Comparison of ENCODE assay signal across 8 cellular contexts in the genomic region with DNA sequence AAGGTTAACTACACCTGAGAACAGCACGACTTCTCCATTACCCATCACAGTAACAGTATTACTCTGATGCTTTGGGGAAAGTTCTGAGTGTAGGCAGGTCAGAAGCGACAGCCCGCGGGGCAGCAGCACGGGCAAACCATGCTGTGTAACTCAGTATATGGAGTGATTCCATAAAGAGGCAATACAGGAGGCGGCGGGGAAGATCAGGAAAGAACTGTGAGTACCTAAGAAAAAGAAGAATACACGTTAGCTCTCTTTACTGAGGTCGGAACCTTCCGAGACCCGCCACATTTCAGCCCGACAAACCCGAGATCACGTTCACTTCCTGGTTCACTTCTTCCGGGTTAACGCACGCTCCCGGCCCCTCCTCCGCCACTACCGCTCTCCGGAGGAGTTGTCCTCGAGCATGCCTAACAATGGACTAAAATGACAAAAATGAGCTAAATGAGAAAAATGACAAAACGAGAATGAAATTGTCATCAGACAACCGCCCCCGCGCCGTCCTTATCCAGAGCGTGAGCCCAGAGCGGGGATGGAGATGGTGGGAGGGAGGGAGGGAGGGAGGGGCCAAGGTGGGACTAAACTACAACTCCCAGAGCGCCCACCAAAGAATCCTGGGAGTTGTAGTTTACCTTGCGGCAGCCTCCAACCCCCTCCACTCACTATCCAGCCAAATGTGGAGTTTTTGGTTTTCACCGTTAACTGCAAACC. TPM values are rescaled to one million over a fixed set of nuclear protein-coding genes. Genes with fewer than 3 reads are reported as not detected.
A peak's percentile ranks its signal among the peaks of the same experiment; 100 is the strongest.
DNase-seq lines count a peak whose midpoint lies in the region; ATAC-seq, FAIRE-seq and TF ChIP-seq lines count a peak whose summit lies in the region.

Gene MTRF1 (minus strand): TSS at position 316 of the 711 bp plus-strand sequence. CDS start 2,669 bp downstream, outside the sequence.

- TF ChIP-seq EP300 in HepG2 (IDR thresholded peaks at IDR 0.05; ENCODE audit: low read depth in 2 of 2, low read length in 2 of 2) (no peak), HepG2 (CRISPR knock-in tag; IDR thresholded peaks at IDR 0.05; ENCODE audit: borderline replicate concordance) (no peak)

- H3K36me3 Mint-ChIP-seq in activated CD4-positive, alpha-beta T cell treated with anti-CD3 and anti-CD28 coated beads, Interleukin-2, amount 10 ng/mL, durations not matched to agents 7 days and 5 days (ENCODE audit: low read depth), result peaks cover 33% of the 10 kb centered on the region

- peak within 1 kb of the TSS; percentile 93 for H3K4me3 Mint-ChIP-seq in activated CD4-positive, alpha-beta T cell treated with anti-CD3 and anti-CD28 coated beads, Interleukin-2, amount 10 ng/mL, durations not matched to agents 7 days and 5 days

- H3K27ac ChIP-seq in BLaER1 (peak within 1 kb of the TSS; percentile 71), HepG2 (ENCODE audit: extremely low read length, insufficient read depth, low read length) (peak within 1 kb of the TSS; percentile 80)

- BruUV-seq in HepG2 (replicated peaks; lab: Mats Ljungman, UMichigan), result no TSS peak

- in situ Hi-C loops in HepG2 (cut with HindIII; ENCODE audit: extremely low pct_ligation_motif_present, low pct_unique_long_range_greater_than_20kb), result no loop called here

- peak within 1 kb of the TSS; percentile 88 for H3K4me2 ChIP-seq in BLaER1
- H3K4me2 ChIP-seq in HepG2 (ENCODE audit: low read depth, low read length), result peak within 1 kb of the TSS; percentile 79

- H3K27me3 ChIP-seq in BLaER1 (no peaks in the 10 kb centered on the region), HepG2 (ENCODE audit: control insufficient read depth in 1 of 2, insufficient read depth in 2 of 2, low read length in 2 of 2) (no peaks in the 10 kb centered on the region; a peak in 1 of 5 replicates)

- POLR2A ChIA-PET in activated CD4-positive, alpha-beta T cell treated with anti-CD3 and anti-CD28 coated beads, Interleukin-2, amount 10 ng/mL, durations not matched to agents 7 days and 5 days (lab: Charles Lee), result interaction anchor here (0.6 kb wide), 1 partner anchor 1009 kb away, joined by 3 read pairs; no protein-coding TSS in a partner anchor
- POLR2A ChIA-PET in HepG2 (lab: Yijun Ruan, JAX), result no interaction called here

- H4K20me1 ChIP-seq in BLaER1, result no peaks in the 10 kb centered on the region
- H4K20me1 ChIP-seq in HepG2 (ENCODE audit: insufficient read depth, low read length), result no peaks in the 10 kb centered on the region

- H2AFZ ChIP-seq in HepG2 (ENCODE audit: low read length), result peak within 1 kb of the TSS; percentile 80

- H3K9me3 Mint-ChIP-seq in activated CD4-positive, alpha-beta T cell treated with anti-CD3 and anti-CD28 coated beads, Interleukin-2, amount 10 ng/mL, durations not matched to agents 7 days and 5 days, result peaks cover 10% of the 10 kb centered on the region

- ATAC-seq in GM19324 (IDR thresholded peaks at IDR 0.05; ENCODE audit: low FRiP score, unreplicated experiment) (peak; percentile 99), HG03460 (IDR thresholded peaks at IDR 0.05; ENCODE audit: unreplicated experiment) (peak; percentile 91), HepG2 (peak; percentile 93)

- H3K79me2 ChIP-seq in HepG2 (ENCODE audit: insufficient read depth, low read length), result peaks cover 13% of the 10 kb centered on the region

- DNase-seq in NCI-H524 treated with DMSO at 0.1 percent for 48 hours (lab: John Stamatoyannopoulos, UW) (peak; percentile 28), dedifferentiated amniotic fluid mesenchymal stem cell (ENCODE audit: extremely low spot score) (peak; percentile 68), HepG2 (ENCODE audit: low spot score) (peak; percentile 69)
- DNase-seq in activated CD4-positive, alpha-beta T cell treated with anti-CD3 and anti-CD28 coated beads, Interleukin-2, amount 10 ng/mL, durations not matched to agents 7 days and 5 days, result peak; percentile 86
- DNase-seq in stimulated activated CD4-positive, alpha-beta T cell treated with anti-CD3 and anti-CD28 coated beads, Interleukin-4, amount 100 ng/mL, for 1 hour, result peak; percentile 78

- H3K4me3 ChIP-seq in BLaER1, result peak within 1 kb of the TSS; percentile 71
- peak within 1 kb of the TSS; percentile 66 to 88 (median 84) for H3K4me3 ChIP-seq in HepG2 (replicated peaks in 1 of 3; ENCODE audit: insufficient read depth in 1 of 3, low read depth in 2 of 3, low read length in 3 of 3)

- 0 out of 2 replicates have a peak, but pooled peaks have one; percentile 12 for TF ChIP-seq RAD21 in HepG2 (CRISPR knock-in tag; IDR thresholded peaks at IDR 0.05)

- H3K9ac ChIP-seq in BLaER1 (peak within 1 kb of the TSS; percentile 82), HepG2 (ENCODE audit: insufficient read depth, low read depth, low read length) (peak within 1 kb of the TSS; percentile 87)

- H3K4me1 ChIP-seq in BLaER1 (peaks cover 10% of the 10 kb centered on the region), HepG2 (ENCODE audit: insufficient read depth, low read length) (peaks cover 39% of the 10 kb centered on the region)

- intact Hi-C loops in HepG2 (cut with micrococcal nuclease; ENCODE audit: unreplicated experiment), result loop anchor here (1.0 kb wide), 1 partner anchor 49 kb away; no protein-coding TSS in a partner anchor

- H3K4me1 Mint-ChIP-seq in activated CD4-positive, alpha-beta T cell treated with anti-CD3 and anti-CD28 coated beads, Interleukin-2, amount 10 ng/mL, durations not matched to agents 7 days and 5 days, result peaks cover 21% of the 10 kb centered on the region

- peak; percentile 53 to 64; a peak in 3 of 4 replicates for TF ChIP-seq POLR2A in HepG2 (IDR thresholded peaks at IDR 0.05; ENCODE audit: insufficient read depth in 1 of 2, low read depth in 2 of 2, low read length in 2 of 2)

- no peak for FAIRE-seq in HepG2 (lab: Jason Lieb, UNC)

- no peak for TF ChIP-seq CTCF in HepG2 (CRISPR knock-in tag; IDR thresholded peaks at IDR 0.05)

- H3K9me3 ChIP-seq in BLaER1, result peaks cover 45% of the 10 kb centered on the region
- peaks cover 15% of the 10 kb centered on the region for H3K9me3 ChIP-seq in HepG2 (ENCODE audit: low read length)

- under 1% methylated on average over 32 of the region's 32 CpGs for WGBS in HepG2 (ENCODE audit: low lambda C conversion rate)

- peaks cover 23% of the 10 kb centered on the region for H3K36me3 ChIP-seq in BLaER1
- H3K36me3 ChIP-seq in HepG2 (replicated peaks in 1 of 2; ENCODE audit: control insufficient read depth in 1 of 2, insufficient read depth in 2 of 2, low read length in 2 of 2), result peaks cover 1 to 6% of the 10 kb centered on the region in 2 experiments; a peak in 1 of 5 replicates

- CTCF ChIA-PET in activated CD4-positive, alpha-beta T cell treated with anti-CD3 and anti-CD28 coated beads, Interleukin-2, amount 10 ng/mL, durations not matched to agents 7 days and 5 days (lab: Charles Lee), result interaction anchor here (2.0 kb wide), 1 partner anchor 10 kb away, joined by 13 read pairs; no protein-coding TSS in a partner anchor
- CTCF ChIA-PET in HepG2 (lab: Yijun Ruan, JAX; ENCODE audit: low intra/inter-chr PET ratio, low total read pairs), result no interaction called here

- peak within 1 kb of the TSS; percentile 97 for H3K27ac Mint-ChIP-seq in activated CD4-positive, alpha-beta T cell treated with anti-CD3 and anti-CD28 coated beads, Interleukin-2, amount 10 ng/mL, durations not matched to agents 7 days and 5 days

- no peaks in the 10 kb centered on the region for H3K27me3 Mint-ChIP-seq in activated CD4-positive, alpha-beta T cell treated with anti-CD3 and anti-CD28 coated beads, Interleukin-2, amount 10 ng/mL, durations not matched to agents 7 days and 5 days

TF ChIP-seq in HepG2, 621 proteins besides CTCF, POLR2A, EP300 and RAD21 (continues in another document):
- no peak for TF ChIP-seq ZNF777 (CRISPR knock-in tag; IDR thresholded peaks at IDR 0.05)
- TF ChIP-seq ELF3 (CRISPR knock-in tag; IDR thresholded peaks at IDR 0.05), result peak; percentile 78
- TF ChIP-seq GATAD1 (CRISPR knock-in tag; IDR thresholded peaks at IDR 0.05), result peak; percentile 93
- no peak for TF ChIP-seq ZNF563 (CRISPR knock-in tag; IDR thresholded peaks at IDR 0.05)
- no peak for TF ChIP-seq NFYB (CRISPR knock-in tag; IDR thresholded peaks at IDR 0.05)
- peak; percentile 71 for TF ChIP-seq ZGPAT (CRISPR knock-in tag; IDR thresholded peaks at IDR 0.05)

RNA-seq across cellular contexts. Expression of gene MTRF1, which starts in this region (rescaled TPM):
- 10 to 100 TPM; 22.0 to 23.0 TPM for total RNA-seq in activated CD4-positive, alpha-beta T cell treated with anti-CD3 and anti-CD28 coated beads, Interleukin-2, amount 10 ng/mL, durations not matched to agents 7 days and 5 days
- total RNA-seq in HepG2 (2016; rRNA removed; fragmentation: Illumina TruSeq; extraction: Trizol), result 24.0 and 27.2 TPM in 2 replicates
- total RNA-seq in HepG2 (2016; cell fraction: cytosol; rRNA removed; fragmentation: Illumina TruSeq; extraction: Trizol; ENCODE audit: low read depth), result 65.9 and 67.0 TPM in 2 replicates
- 20.8 and 25.3 TPM in 2 replicates for total RNA-seq in HepG2 (2016; cell fraction: insoluble cytoplasmic fraction; rRNA removed; fragmentation: Illumina TruSeq; extraction: Trizol)
- total RNA-seq in HepG2 (2016; cell fraction: membrane; rRNA removed; fragmentation: Illumina TruSeq; extraction: Trizol), result 32.7 and 35.9 TPM in 2 replicates
- total RNA-seq in HepG2 (2016; cell fraction: nucleus; rRNA removed; fragmentation: Illumina TruSeq; extraction: Trizol), result 26.3 and 27.0 TPM in 2 replicates
- 21.3 and 21.6 TPM in 2 replicates for polyA plus RNA-seq in HepG2 (2011; rRNA removed)
- polyA plus RNA-seq in HepG2 (2011; cell fraction: cytosol; rRNA removed), result 6.3 and 8.4 TPM in 2 replicates
- polyA plus RNA-seq in HepG2 (2011; cell fraction: nucleus; rRNA removed), result 33.1 and 41.3 TPM in 2 replicates
- 14.6 and 19.6 TPM in 2 replicates for polyA plus RNA-seq in HepG2 (2012)
- polyA plus RNA-seq in HepG2 (2016; cell fraction: cytosol; fragmentation: Illumina TruSeq; extraction: Trizol; ENCODE audit: low read depth), result 3.1 and 4.1 TPM in 2 replicates
- polyA plus RNA-seq in HepG2 (2016; cell fraction: insoluble cytoplasmic fraction; fragmentation: Illumina TruSeq; extraction: Trizol; ENCODE audit: low read depth), result 17.9 and 21.1 TPM in 2 replicates
- 6.1 and 6.9 TPM in 2 replicates for polyA plus RNA-seq in HepG2 (2016; cell fraction: membrane; fragmentation: Illumina TruSeq; extraction: Trizol; ENCODE audit: low read depth)
- 60.6 and 67.9 TPM in 2 replicates for polyA plus RNA-seq in HepG2 (2016; cell fraction: nucleus; fragmentation: Illumina TruSeq; extraction: Trizol; ENCODE audit: insufficient read depth, low read depth)
- 9.1 and 12.0 TPM in 2 replicates for polyA minus RNA-seq in HepG2 (2011; rRNA and poly(A)+ RNA removed; ENCODE audit: low replicate concordance)
- 10.0 and 14.5 TPM in 2 replicates for polyA minus RNA-seq in HepG2 (2011; cell fraction: cytosol; rRNA and poly(A)+ RNA removed)
- 39.0 and 40.4 TPM in 2 replicates for polyA minus RNA-seq in HepG2 (2011; cell fraction: nucleus; rRNA and poly(A)+ RNA removed)

Comparison
In these comparisons a context has a peak if more than half of its experiments do, and no peak if none do; other contexts are left out.
1. Peak in every context shown above with its lines: DNase-seq, ATAC-seq, H3K4me3 ChIP-seq and H3K27ac ChIP-seq.
2. DNase-seq: peak in every context shown above with its lines; median percentile 86 in activated CD4-positive, alpha-beta T cell treated with anti-CD3 and anti-CD28 coated beads, Interleukin-2, amount 10 ng/mL, durations not matched to agents 7 days and 5 days; 78 in stimulated activated CD4-positive, alpha-beta T cell treated with anti-CD3 and anti-CD28 coated beads, Interleukin-4, amount 100 ng/mL, for 1 hour; 69 in HepG2; 68 in dedifferentiated amniotic fluid mesenchymal stem cell; 28 in NCI-H524 treated with DMSO at 0.1 percent for 48 hours.